8 cellular contexts compared by ENCODE assay signal in genomic region chr1:41122851-41123518, GRCh38.
DNase-seq lines count a peak whose midpoint lies in the region; ATAC-seq, FAIRE-seq and TF ChIP-seq lines count a peak whose summit lies in the region.

No MANE protein-coding gene starts in this region.

- no peak for TF ChIP-seq EP300 in upper lobe of left lung (IDR thresholded peaks at IDR 0.05)

- no peak overlapping the region for H3K4me3 ChIP-seq in upper lobe of left lung

- WGBS in upper lobe of left lung, 2 donors, result 74 to 92% methylated on average over 8 of the region's 8 CpGs

- TF ChIP-seq POLR2A in upper lobe of left lung (IDR thresholded peaks at IDR 0.05), result no peak

- H3K27ac ChIP-seq in upper lobe of left lung, result no peak overlapping the region

- H3K36me3 Mint-ChIP-seq in activated naive CD4-positive, alpha-beta T cell treated with anti-CD3 and anti-CD28 coated beads, Interleukin-2, amount 50 U/mL, for 72 hours, result peaks cover under 1 to 1% of the 10 kb centered on the region in 2 donors

- peak; percentile 14 to 72 for ATAC-seq in activated naive CD4-positive, alpha-beta T cell treated with anti-CD3 and anti-CD28 coated beads, Interleukin-2, amount 50 U/mL, for 72 hours
- ATAC-seq in upper lobe of left lung (ENCODE audit: low FRiP score in 2 of 2) (peak in 1 of 2 donors; percentile 54), HG03439 (IDR thresholded peaks at IDR 0.05; ENCODE audit: unreplicated experiment) (no peak)

- no peak overlapping the region for H3K27ac Mint-ChIP-seq in activated naive CD4-positive, alpha-beta T cell treated with anti-CD3 and anti-CD28 coated beads, Interleukin-2, amount 50 U/mL, for 72 hours

- TF ChIP-seq CTCF in upper lobe of left lung (IDR thresholded peaks at IDR 0.05), result peak in 5 of 6 experiments; percentile 22 to 67 (median 46)

- no peaks in the 10 kb centered on the region for H3K9me3 ChIP-seq in upper lobe of left lung

- H3K27me3 ChIP-seq in upper lobe of left lung, result no peaks in the 10 kb centered on the region

- peak; percentile 77 for FAIRE-seq in islet of Langerhans (lab: Jason Lieb, UNC)

- DNase-seq in activated CD4-positive, alpha-beta T cell treated with anti-CD3 and anti-CD28 coated beads for 48 hours, result peak; percentile 21
- no peak for DNase-seq in activated CD4-positive, alpha-beta T cell treated with anti-CD3 and anti-CD28 coated beads for 1 hour
- DNase-seq in NCI-H1694 (lab: John Stamatoyannopoulos, UW) (peak; percentile 44), upper lobe of left lung (peak in 1 of 2 donors; percentile 21), GDM1 (lab: John Stamatoyannopoulos, UW) (no peak)
- no peak for DNase-seq in activated naive CD4-positive, alpha-beta T cell treated with anti-CD3 and anti-CD28 coated beads, Interleukin-2, amount 50 U/mL, for 72 hours (ENCODE audit: low spot score in 2 of 2)

- H3K9me3 Mint-ChIP-seq in activated naive CD4-positive, alpha-beta T cell treated with anti-CD3 and anti-CD28 coated beads, Interleukin-2, amount 50 U/mL, for 72 hours, result no peaks in the 10 kb centered on the region

- H3K4me1 ChIP-seq in upper lobe of left lung, result no peaks in the 10 kb centered on the region

- H3K36me3 ChIP-seq in upper lobe of left lung, result no peaks in the 10 kb centered on the region

Comparison
In these comparisons a context has a peak if more than half of its experiments do, and no peak if none do; other contexts are left out.
1. DNase-seq: peak in activated CD4-positive, alpha-beta T cell treated with anti-CD3 and anti-CD28 coated beads for 48 hours (single experiment) and NCI-H1694 (single experiment); none in activated CD4-positive, alpha-beta T cell treated with anti-CD3 and anti-CD28 coated beads for 1 hour (single experiment), activated naive CD4-positive, alpha-beta T cell treated with anti-CD3 and anti-CD28 coated beads, Interleukin-2, amount 50 U/mL, for 72 hours (0 of 2) and GDM1 (single experiment).